In genomic region chr5:174246743-174247142, GRCh38 we compare ENCODE assay signal across 27 cellular contexts.
"Had no signal": no experiment of that assay in that cellular context is flagged by ENCODE, and none has a peak within 500 bp of the region (broad histone marks: within the 10 kb centered on the region; RNA-seq: fewer than 3 reads in every experiment).

No MANE protein-coding gene starts in this region.

- H3K27ac ChIP-seq: ascending aorta, breast epithelium, cardiac muscle cell, colonic mucosa had no signal

- DNase-seq: activated CD4-positive, alpha-beta memory T cell treated with anti-CD3 and anti-CD28 coated beads, Interleukin-2, amount 10 ng/mL, durations not matched to agents 7 days and 5 days; activated CD4-positive, alpha-beta T cell treated with anti-CD3 and anti-CD28 coated beads for 4 hours; activated CD4-positive, alpha-beta T cell treated with anti-CD3 and anti-CD28 coated beads, Interleukin-2, amount 10 ng/mL, durations not matched to agents 7 days and 5 days; activated CD4-positive, alpha-beta T cell treated with anti-CD3 and anti-CD28 coated beads, Interleukin-2, amount 50 U/mL, for 4 hours; activated CD4-positive, CD25-positive, alpha-beta regulatory T cell; activated CD4-positive, CD25-positive, alpha-beta regulatory T cell treated with anti-CD3 and anti-CD28 coated beads, Interleukin-2, amount 50 U/mL, for 72 hours; activated CD8-positive, alpha-beta memory T cell treated with anti-CD3 and anti-CD28 coated beads, Interleukin-2, amount 50 U/mL, for 48 hours; activated gamma-delta T cell; activated naive CD4-positive, alpha-beta T cell; activated naive CD4-positive, alpha-beta T cell treated with anti-CD3 and anti-CD28 coated beads, Interleukin-2, amount 10 ng/mL, durations not matched to agents 7 days and 5 days; activated naive CD8-positive, alpha-beta T cell treated with anti-CD3 and anti-CD28 coated beads, Interleukin-2, amount 10 ng/mL, durations not matched to agents 7 days and 5 days; activated T-cell treated with anti-CD3 and anti-CD28 coated beads for 4 hours; activated T-cell treated with anti-CD3 and anti-CD28 coated beads, Interleukin-2, amount 50 U/mL, for 24 hours; activated T-cell treated with anti-CD3 and anti-CD28 coated beads, Interleukin-2, amount 50 U/mL, for 72 hours; central memory CD4-positive, alpha-beta T cell; cerebellar nuclear complex; colonic mucosa; effector CD8-positive, alpha-beta T cell; foreskin fibroblast; glutamatergic neuron; T-helper 2 cell had no signal

- H3K9me3 Mint-ChIP-seq: activated CD4-positive, alpha-beta T cell treated with anti-CD3 and anti-CD28 coated beads, Interleukin-2, amount 10 ng/mL, durations not matched to agents 7 days and 5 days had no signal

- H3K4me1 ChIP-seq: ascending aorta, breast epithelium, colonic mucosa had no signal

- H3K27me3 Mint-ChIP-seq: activated CD4-positive, alpha-beta memory T cell treated with anti-CD3 and anti-CD28 coated beads, Interleukin-2, amount 10 ng/mL, durations not matched to agents 7 days and 5 days; activated CD4-positive, alpha-beta T cell treated with anti-CD3 and anti-CD28 coated beads, Interleukin-2, amount 10 ng/mL, durations not matched to agents 7 days and 5 days; activated naive CD4-positive, alpha-beta T cell treated with anti-CD3 and anti-CD28 coated beads, Interleukin-2, amount 10 ng/mL, durations not matched to agents 7 days and 5 days; activated naive CD8-positive, alpha-beta T cell treated with anti-CD3 and anti-CD28 coated beads, Interleukin-2, amount 10 ng/mL, durations not matched to agents 7 days and 5 days; brain had no signal

- H3K4me3 ChIP-seq: ascending aorta, breast epithelium, cardiac muscle cell, colonic mucosa had no signal

- H3K27ac Mint-ChIP-seq: activated CD4-positive, alpha-beta memory T cell treated with anti-CD3 and anti-CD28 coated beads, Interleukin-2, amount 10 ng/mL, durations not matched to agents 7 days and 5 days; activated CD4-positive, alpha-beta T cell treated with anti-CD3 and anti-CD28 coated beads, Interleukin-2, amount 10 ng/mL, durations not matched to agents 7 days and 5 days; activated naive CD4-positive, alpha-beta T cell treated with anti-CD3 and anti-CD28 coated beads, Interleukin-2, amount 10 ng/mL, durations not matched to agents 7 days and 5 days; activated naive CD4-positive, alpha-beta T cell treated with anti-CD3 and anti-CD28 coated beads, Interleukin-2, amount 50 U/mL, for 72 hours; activated naive CD8-positive, alpha-beta T cell treated with anti-CD3 and anti-CD28 coated beads, Interleukin-2, amount 10 ng/mL, durations not matched to agents 7 days and 5 days; activated T-cell treated with anti-CD3 and anti-CD28 coated beads, Interleukin-2, amount 50 U/mL, for 24 hours; activated T-cell treated with anti-CD3 and anti-CD28 coated beads, Interleukin-2, amount 50 U/mL, for 72 hours had no signal

- H3K4me3 Mint-ChIP-seq: activated CD4-positive, alpha-beta memory T cell treated with anti-CD3 and anti-CD28 coated beads, Interleukin-2, amount 10 ng/mL, durations not matched to agents 7 days and 5 days; activated CD4-positive, alpha-beta T cell treated with anti-CD3 and anti-CD28 coated beads, Interleukin-2, amount 10 ng/mL, durations not matched to agents 7 days and 5 days; activated naive CD4-positive, alpha-beta T cell treated with anti-CD3 and anti-CD28 coated beads, Interleukin-2, amount 10 ng/mL, durations not matched to agents 7 days and 5 days; activated naive CD8-positive, alpha-beta T cell treated with anti-CD3 and anti-CD28 coated beads, Interleukin-2, amount 10 ng/mL, durations not matched to agents 7 days and 5 days; activated T-cell treated with anti-CD3 and anti-CD28 coated beads, Interleukin-2, amount 50 U/mL, for 24 hours; activated T-cell treated with anti-CD3 and anti-CD28 coated beads, Interleukin-2, amount 50 U/mL, for 72 hours; brain had no signal

- H3K9me3 ChIP-seq: ascending aorta, breast epithelium, colonic mucosa had no signal

- H3K4me1 Mint-ChIP-seq: activated CD4-positive, alpha-beta memory T cell treated with anti-CD3 and anti-CD28 coated beads, Interleukin-2, amount 10 ng/mL, durations not matched to agents 7 days and 5 days; activated CD4-positive, alpha-beta T cell treated with anti-CD3 and anti-CD28 coated beads, Interleukin-2, amount 10 ng/mL, durations not matched to agents 7 days and 5 days; activated naive CD4-positive, alpha-beta T cell treated with anti-CD3 and anti-CD28 coated beads, Interleukin-2, amount 10 ng/mL, durations not matched to agents 7 days and 5 days; activated naive CD8-positive, alpha-beta T cell treated with anti-CD3 and anti-CD28 coated beads, Interleukin-2, amount 10 ng/mL, durations not matched to agents 7 days and 5 days had no signal

- H3K36me3 ChIP-seq: ascending aorta, breast epithelium, cardiac muscle cell, colonic mucosa had no signal

- H3K27me3 ChIP-seq: ascending aorta, breast epithelium, cardiac muscle cell, colonic mucosa had no signal

- ATAC-seq: activated naive CD4-positive, alpha-beta T cell treated with anti-CD3 and anti-CD28 coated beads, Interleukin-2, amount 50 U/mL, for 72 hours; activated T-cell treated with anti-CD3 and anti-CD28 coated beads, Interleukin-2, amount 50 U/mL, for 72 hours; esophagus mucosa had no signal

- H3K36me3 Mint-ChIP-seq: activated naive CD4-positive, alpha-beta T cell treated with anti-CD3 and anti-CD28 coated beads, Interleukin-2, amount 10 ng/mL, durations not matched to agents 7 days and 5 days; activated naive CD8-positive, alpha-beta T cell treated with anti-CD3 and anti-CD28 coated beads, Interleukin-2, amount 10 ng/mL, durations not matched to agents 7 days and 5 days; brain had no signal
